In genomic region chr14:64970041-64970440, GRCh38 we compare ENCODE assay signal across 1 cellular context.
TF ChIP-seq lines count a peak whose summit lies in the region.

No MANE protein-coding gene starts in this region.

TF ChIP-seq in WTC11, 78 proteins besides CTCF, POLR2A, EP300 and RAD21 (continued from another document):
- TF ChIP-seq E2F5 (CRISPR knock-in tag; IDR thresholded peaks at IDR 0.05) (no peak), TEAD1 (CRISPR knock-in tag; IDR thresholded peaks at IDR 0.05) (no peak), ZNF396 (CRISPR knock-in tag; IDR thresholded peaks at IDR 0.05; ENCODE audit: borderline replicate concordance) (no peak), SMAD4 (CRISPR knock-in tag; IDR thresholded peaks at IDR 0.05) (no peak), SP1 (CRISPR knock-in tag; conservative IDR thresholded peaks at IDR 0.05) (no peak), PRDM15 (CRISPR knock-in tag; IDR thresholded peaks at IDR 0.05) (no peak), CREM (CRISPR knock-in tag; IDR thresholded peaks at IDR 0.05) (no peak)
